In genomic region chr22:22685586-22685985, GRCh38 we compare ENCODE assay signal across 2 cellular contexts.
TF ChIP-seq lines count a peak whose summit lies in the region.

No MANE protein-coding gene starts in this region.

TF ChIP-seq in IMR-90, 13 proteins besides CTCF, POLR2A, EP300 and RAD21:
- TF ChIP-seq BHLHE40 (IDR thresholded peaks at IDR 0.05; ENCODE audit: low read depth, low read length), result no peak
- TF ChIP-seq NFE2L2 (IDR thresholded peaks at IDR 0.05; ENCODE audit: low read depth, low read length), result no peak
- no peak for TF ChIP-seq SMC3 (IDR thresholded peaks at IDR 0.05; ENCODE audit: low read depth, low read length)
- TF ChIP-seq USF2 (IDR thresholded peaks at IDR 0.05; ENCODE audit: low read depth, low read length), result no peak
- TF ChIP-seq, protein P1, sequence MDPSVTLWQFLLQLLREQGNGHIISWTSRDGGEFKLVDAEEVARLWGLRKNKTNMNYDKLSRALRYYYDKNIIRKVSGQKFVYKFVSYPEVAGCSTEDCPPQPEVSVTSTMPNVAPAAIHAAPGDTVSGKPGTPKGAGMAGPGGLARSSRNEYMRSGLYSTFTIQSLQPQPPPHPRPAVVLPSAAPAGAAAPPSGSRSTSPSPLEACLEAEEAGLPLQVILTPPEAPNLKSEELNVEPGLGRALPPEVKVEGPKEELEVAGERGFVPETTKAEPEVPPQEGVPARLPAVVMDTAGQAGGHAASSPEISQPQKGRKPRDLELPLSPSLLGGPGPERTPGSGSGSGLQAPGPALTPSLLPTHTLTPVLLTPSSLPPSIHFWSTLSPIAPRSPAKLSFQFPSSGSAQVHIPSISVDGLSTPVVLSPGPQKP (IDR thresholded peaks at IDR 0.05; ENCODE audit: borderline replicate concordance, low read depth, low read length), result no peak
- no peak for TF ChIP-seq MXI1 (IDR thresholded peaks at IDR 0.05; ENCODE audit: borderline replicate concordance, low read depth, low read length)
- TF ChIP-seq MAZ (IDR thresholded peaks at IDR 0.05; ENCODE audit: borderline replicate concordance, low read depth, low read length), result no peak
- TF ChIP-seq RCOR1 (IDR thresholded peaks at IDR 0.05; ENCODE audit: insufficient replicate concordance, low read length), result no peak
- TF ChIP-seq RFX5 (IDR thresholded peaks at IDR 0.05; ENCODE audit: low read depth, low read length), result no peak
- TF ChIP-seq MAFK (IDR thresholded peaks at IDR 0.05; ENCODE audit: low read depth, low read length), result no peak
- no peak for TF ChIP-seq CEBPB (IDR thresholded peaks at IDR 0.05; ENCODE audit: low read depth, low read length)
- TF ChIP-seq FOS (IDR thresholded peaks at IDR 0.05; ENCODE audit: low read depth, low read length), result no peak
- TF ChIP-seq CHD1 (IDR thresholded peaks at IDR 0.05; ENCODE audit: low read depth, low read length), result no peak

TF ChIP-seq in GM12878, 131 proteins besides CTCF, POLR2A, EP300 and RAD21:
- TF ChIP-seq ZNF207 (IDR thresholded peaks at IDR 0.05; ENCODE audit: borderline replicate concordance) (no peak), MAX (IDR thresholded peaks at IDR 0.05; ENCODE audit: low read depth, low read length) (no peak), STAT3 (IDR thresholded peaks at IDR 0.05; ENCODE audit: low read depth, low read length) (no peak), JUND (IDR thresholded peaks at IDR 0.05; ENCODE audit: low read depth, low read length) (no peak), HDAC6 (IDR thresholded peaks at IDR 0.05; ENCODE audit: unreplicated experiment) (no peak), STAT1 (conservative IDR thresholded peaks at IDR 0.05) (no peak), IKZF2 (IDR thresholded peaks at IDR 0.05) (no peak), NBN (IDR thresholded peaks at IDR 0.05) (no peak), SIN3A (IDR thresholded peaks at IDR 0.05; ENCODE audit: low read depth, low read length) (no peak), PRDM15 (CRISPR knock-in tag; IDR thresholded peaks at IDR 0.05) (no peak), EED (IDR thresholded peaks at IDR 0.05; ENCODE audit: low read depth) (no peak), SMAD5 (IDR thresholded peaks at IDR 0.05; ENCODE audit: low read depth) (no peak), MEF2A (IDR thresholded peaks at IDR 0.05; ENCODE audit: insufficient read depth, low read depth, low read length) (no peak), YY1 (IDR thresholded peaks at IDR 0.05; ENCODE audit: low read depth, low read length) (no peak), ZNF274 (IDR thresholded peaks at IDR 0.05; ENCODE audit: insufficient read depth, insufficient read length) (no peak)
- TF ChIP-seq, protein P2, sequence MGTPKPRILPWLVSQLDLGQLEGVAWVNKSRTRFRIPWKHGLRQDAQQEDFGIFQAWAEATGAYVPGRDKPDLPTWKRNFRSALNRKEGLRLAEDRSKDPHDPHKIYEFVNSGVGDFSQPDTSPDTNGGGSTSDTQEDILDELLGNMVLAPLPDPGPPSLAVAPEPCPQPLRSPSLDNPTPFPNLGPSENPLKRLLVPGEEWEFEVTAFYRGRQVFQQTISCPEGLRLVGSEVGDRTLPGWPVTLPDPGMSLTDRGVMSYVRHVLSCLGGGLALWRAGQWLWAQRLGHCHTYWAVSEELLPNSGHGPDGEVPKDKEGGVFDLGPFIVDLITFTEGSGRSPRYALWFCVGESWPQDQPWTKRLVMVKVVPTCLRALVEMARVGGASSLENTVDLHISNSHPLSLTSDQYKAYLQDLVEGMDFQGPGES (IDR thresholded peaks at IDR 0.05), result no peak
- TF ChIP-seq, protein P3, sequence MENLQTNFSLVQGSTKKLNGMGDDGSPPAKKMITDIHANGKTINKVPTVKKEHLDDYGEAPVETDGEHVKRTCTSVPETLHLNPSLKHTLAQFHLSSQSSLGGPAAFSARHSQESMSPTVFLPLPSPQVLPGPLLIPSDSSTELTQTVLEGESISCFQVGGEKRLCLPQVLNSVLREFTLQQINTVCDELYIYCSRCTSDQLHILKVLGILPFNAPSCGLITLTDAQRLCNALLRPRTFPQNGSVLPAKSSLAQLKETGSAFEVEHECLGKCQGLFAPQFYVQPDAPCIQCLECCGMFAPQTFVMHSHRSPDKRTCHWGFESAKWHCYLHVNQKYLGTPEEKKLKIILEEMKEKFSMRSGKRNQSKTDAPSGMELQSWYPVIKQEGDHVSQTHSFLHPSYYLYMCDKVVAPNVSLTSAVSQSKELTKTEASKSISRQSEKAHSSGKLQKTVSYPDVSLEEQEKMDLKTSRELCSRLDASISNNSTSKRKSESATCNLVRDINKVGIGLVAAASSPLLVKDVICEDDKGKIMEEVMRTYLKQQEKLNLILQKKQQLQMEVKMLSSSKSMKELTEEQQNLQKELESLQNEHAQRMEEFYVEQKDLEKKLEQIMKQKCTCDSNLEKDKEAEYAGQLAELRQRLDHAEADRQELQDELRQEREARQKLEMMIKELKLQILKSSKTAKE (IDR thresholded peaks at IDR 0.05; ENCODE audit: low read depth, poor library complexity, severe bottlenecking), result no peak
